In genomic region chr5:56565693-56566092, GRCh38 we compare ENCODE assay signal across 12 cellular contexts.
A peak's percentile ranks its signal among the peaks of the same experiment; 100 is the strongest.
DNase-seq lines count a peak whose midpoint lies in the region; ATAC-seq, FAIRE-seq and TF ChIP-seq lines count a peak whose summit lies in the region.
"Had no signal": no experiment of that assay in that cellular context is flagged by ENCODE, and none has a peak within 500 bp of the region (broad histone marks: within the 10 kb centered on the region; RNA-seq: fewer than 3 reads in every experiment).

No MANE protein-coding gene starts in this region.

- FAIRE-seq in H54 (lab: Jason Lieb, UNC): no peak
- FAIRE-seq: colon had no signal

- DNase-seq in germinal center (ENCODE audit: low spot score): peak; percentile 18
- no peak for DNase-seq in NCI-H2081 (lab: John Stamatoyannopoulos, UW)
- DNase-seq in H54 (ENCODE audit: insufficient read length, low spot score): no peak
- DNase-seq in NCI-H2196 treated with DMSO at 0.1 percent for 48 hours (lab: John Stamatoyannopoulos, UW; ENCODE audit: unreplicated experiment): no peak
- DNase-seq: CD8-positive, alpha-beta memory T cell; nephron progenitor cell; stimulated activated CD4-positive, alpha-beta T cell treated with anti-CD3 and anti-CD28 coated beads, Interleukin-2, amount 100 ng/mL, for 48 hours had no signal

- ATAC-seq in GM18505 (IDR thresholded peaks at IDR 0.05; ENCODE audit: unreplicated experiment) (peak; percentile 95), GM21515 (IDR thresholded peaks at IDR 0.05; ENCODE audit: unreplicated experiment) (peak; percentile 76), HG03520 (IDR thresholded peaks at IDR 0.05; ENCODE audit: unreplicated experiment) (peak; percentile 60), HG03521 (IDR thresholded peaks at IDR 0.05; ENCODE audit: unreplicated experiment) (no peak)

- no peak for TF ChIP-seq POLR2A in GM18505 (IDR thresholded peaks at IDR 0.05; ENCODE audit: borderline replicate concordance, extremely low read depth, insufficient read depth, insufficient read length)
- no peak for TF ChIP-seq POLR2A in H54 (IDR thresholded peaks at IDR 0.05; ENCODE audit: low read depth, low read length)
